19 cellular contexts compared by ENCODE assay signal in genomic region chr4:117968606-117969005, GRCh38.
"Had no signal": no experiment of that assay in that cellular context is flagged by ENCODE, and none has a peak within 500 bp of the region (broad histone marks: within the 10 kb centered on the region; RNA-seq: fewer than 3 reads in every experiment).

No MANE protein-coding gene starts in this region.

- H3K36me3 ChIP-seq: cardiac muscle cell, left ventricle myocardium inferior, prostate gland, thyroid gland had no signal

- H3K4me1 Mint-ChIP-seq: activated B cell treated with CpG ODN at 0.5 μM for 24 hours; activated CD4-positive, alpha-beta memory T cell treated with anti-CD3 and anti-CD28 coated beads, Interleukin-2, amount 10 ng/mL, durations not matched to agents 7 days and 5 days; activated CD8-positive, alpha-beta memory T cell treated with anti-CD3 and anti-CD28 coated beads, Interleukin-2, amount 10 ng/mL, durations not matched to agents 7 days and 5 days had no signal

- DNase-seq: activated B cell treated with CpG ODN at 0.5 μM for 24 hours; activated CD4-positive, alpha-beta memory T cell treated with anti-CD3 and anti-CD28 coated beads, Interleukin-2, amount 10 ng/mL, durations not matched to agents 7 days and 5 days; activated CD4-positive, alpha-beta T cell treated with anti-CD3 and anti-CD28 coated beads for 48 hours; activated CD8-positive, alpha-beta memory T cell treated with anti-CD3 and anti-CD28 coated beads, Interleukin-2, amount 10 ng/mL, durations not matched to agents 7 days and 5 days; dorsolateral prefrontal cortex; erythroblast; foreskin melanocyte; hypothalamus; islet precursor cell; left ventricle myocardium inferior; mammary epithelial cell; right cardiac atrium; stimulated activated CD4-positive, alpha-beta T cell treated with anti-CD3 and anti-CD28 coated beads, Interleukin-2, amount 100 ng/mL, for 24 hours; stimulated activated naive CD4-positive, alpha-beta T cell treated with Interleukin-2 at 50 U/mL for 16 hours; thyroid gland had no signal

- H3K27ac ChIP-seq: cardiac muscle cell, dorsolateral prefrontal cortex, left ventricle myocardium inferior, prostate gland, thyroid gland had no signal

- ATAC-seq: activated CD8-positive, alpha-beta memory T cell treated with anti-CD3 and anti-CD28 coated beads, Interleukin-2, amount 10 ng/mL, durations not matched to agents 7 days and 5 days; right cardiac atrium had no signal

- H3K27me3 Mint-ChIP-seq: activated B cell treated with CpG ODN at 0.5 μM for 24 hours; activated CD4-positive, alpha-beta memory T cell treated with anti-CD3 and anti-CD28 coated beads, Interleukin-2, amount 10 ng/mL, durations not matched to agents 7 days and 5 days; activated CD8-positive, alpha-beta memory T cell treated with anti-CD3 and anti-CD28 coated beads, Interleukin-2, amount 10 ng/mL, durations not matched to agents 7 days and 5 days; activated naive CD8-positive, alpha-beta T cell had no signal

- H3K4me1 ChIP-seq: left ventricle myocardium inferior, prostate gland, thyroid gland had no signal

- H3K9me3 Mint-ChIP-seq: activated CD4-positive, alpha-beta memory T cell treated with anti-CD3 and anti-CD28 coated beads, Interleukin-2, amount 10 ng/mL, durations not matched to agents 7 days and 5 days had no signal

- H3K27me3 ChIP-seq: cardiac muscle cell, dorsolateral prefrontal cortex, thyroid gland had no signal

- H3K27ac Mint-ChIP-seq: activated B cell treated with CpG ODN at 0.5 μM for 24 hours; activated CD4-positive, alpha-beta memory T cell treated with anti-CD3 and anti-CD28 coated beads, Interleukin-2, amount 10 ng/mL, durations not matched to agents 7 days and 5 days; activated CD8-positive, alpha-beta memory T cell treated with anti-CD3 and anti-CD28 coated beads, Interleukin-2, amount 10 ng/mL, durations not matched to agents 7 days and 5 days; activated naive CD8-positive, alpha-beta T cell had no signal

- H3K4me3 Mint-ChIP-seq: activated B cell treated with CpG ODN at 0.5 μM for 24 hours; activated CD4-positive, alpha-beta memory T cell treated with anti-CD3 and anti-CD28 coated beads, Interleukin-2, amount 10 ng/mL, durations not matched to agents 7 days and 5 days; activated CD8-positive, alpha-beta memory T cell treated with anti-CD3 and anti-CD28 coated beads, Interleukin-2, amount 10 ng/mL, durations not matched to agents 7 days and 5 days; activated naive CD8-positive, alpha-beta T cell; neural crest cell had no signal

- H3K9me3 ChIP-seq: prostate gland, thyroid gland had no signal

- H3K4me3 ChIP-seq: cardiac muscle cell, dorsolateral prefrontal cortex, left ventricle myocardium inferior, prostate gland, thyroid gland had no signal

- H3K36me3 Mint-ChIP-seq: activated CD8-positive, alpha-beta memory T cell treated with anti-CD3 and anti-CD28 coated beads, Interleukin-2, amount 10 ng/mL, durations not matched to agents 7 days and 5 days; activated naive CD8-positive, alpha-beta T cell had no signal
